8 cellular contexts compared by ENCODE assay signal in the genomic region with DNA sequence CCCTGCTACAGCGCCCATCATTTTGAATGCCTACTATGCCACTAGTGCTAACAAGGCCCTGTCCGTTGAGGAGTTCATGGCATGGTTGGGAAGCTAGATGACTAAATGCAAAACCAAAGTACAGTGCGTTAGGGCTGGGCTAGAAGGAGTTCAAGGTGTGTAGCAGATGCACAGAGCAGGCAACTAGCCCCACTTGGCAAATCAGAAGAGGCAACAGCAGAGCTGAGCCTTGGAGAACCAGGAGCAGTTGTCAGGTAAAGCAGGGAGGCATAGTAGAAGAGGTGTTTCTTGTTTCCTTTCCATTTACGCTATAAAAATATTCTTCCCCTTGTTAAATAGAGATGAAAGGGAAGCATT.
DNase-seq lines count a peak whose midpoint lies in the region; ATAC-seq and TF ChIP-seq lines count a peak whose summit lies in the region.
"Had no signal": no experiment of that assay in that cellular context is flagged by ENCODE, and none has a peak within 500 bp of the region (broad histone marks: within the 10 kb centered on the region; RNA-seq: fewer than 3 reads in every experiment).

No MANE protein-coding gene starts in this region.

- H3K79me2 ChIP-seq in mammary epithelial cell (ENCODE audit: insufficient read depth, low read length) (no peaks in the 10 kb centered on the region), smooth muscle cell (ENCODE audit: low read depth) (no peaks in the 10 kb centered on the region), OCI-LY7 (ENCODE audit: insufficient read depth, low read depth, low read length) (no peaks in the 10 kb centered on the region)

- POLR2A ChIA-PET in OCI-LY7 (lab: Charles Lee), result no interaction called here

- in situ Hi-C loops in mammary epithelial cell (cut with MboI; ENCODE audit: low sequenced_read_pairs in 2 of 2), result no loop called here

- H3K4me2 ChIP-seq in mammary epithelial cell (ENCODE audit: insufficient read depth, low read depth, low read length) (peak overlapping the region; percentile 29), smooth muscle cell (peak overlapping the region; percentile 73), OCI-LY7 (ENCODE audit: low read length) (no peak overlapping the region)

- H3K9me3 ChIP-seq in mammary epithelial cell (replicated peaks; ENCODE audit: insufficient read depth, low read length) (no peaks in the 10 kb centered on the region), smooth muscle cell (replicated peaks; ENCODE audit: low read depth) (no peaks in the 10 kb centered on the region), OCI-LY7 (ENCODE audit: low read length) (no peaks in the 10 kb centered on the region), T-helper 17 cell (ENCODE audit: control insufficient read depth, low read length, poor library complexity, severe bottlenecking) (no peaks in the 10 kb centered on the region)

- H2AFZ ChIP-seq in mammary epithelial cell (ENCODE audit: low read depth, low read length) (no peak overlapping the region), smooth muscle cell (ENCODE audit: low read depth) (no peak overlapping the region), OCI-LY7 (ENCODE audit: low read length) (no peak overlapping the region)

- no peak for TF ChIP-seq CTCF in mammary epithelial cell (conservative IDR thresholded peaks at IDR 0.05 in 1 of 2, IDR thresholded peaks at IDR 0.05 in 1 of 2; ENCODE audit: extremely low read depth in 1 of 2, insufficient read depth in 1 of 2, low read depth in 1 of 2, low read length in 2 of 2)
- TF ChIP-seq CTCF in smooth muscle cell (IDR thresholded peaks at IDR 0.05; ENCODE audit: borderline replicate concordance, insufficient read depth, poor library complexity, severe bottlenecking), result no peak
- no peak for TF ChIP-seq CTCF in OCI-LY7 (conservative IDR thresholded peaks at IDR 0.05; ENCODE audit: low read length)

- no peaks in the 10 kb centered on the region for H4K20me1 ChIP-seq in mammary epithelial cell (ENCODE audit: insufficient read depth, low read length)
- no peaks in the 10 kb centered on the region for H4K20me1 ChIP-seq in smooth muscle cell (ENCODE audit: low read depth)
- H4K20me1 ChIP-seq in OCI-LY7 (ENCODE audit: insufficient read depth, low read length), result no peaks in the 10 kb centered on the region

- H3K27ac Mint-ChIP-seq in T-helper 17 cell, result no peak overlapping the region

- ATAC-seq in GM18867 (IDR thresholded peaks at IDR 0.05; ENCODE audit: unreplicated experiment) (peak; percentile 2), HG02759 (IDR thresholded peaks at IDR 0.05; ENCODE audit: unreplicated experiment) (peak; percentile 2), T-helper 17 cell (no peak)

- intact Hi-C loops in mammary epithelial cell (cut with micrococcal nuclease) (loop anchor here (1.0 kb wide), 1 partner anchor 146 kb away; no protein-coding TSS in a partner anchor), OCI-LY7 (cut with micrococcal nuclease; ENCODE audit: unreplicated experiment) (no loop called here)

- no peak overlapping the region for H3K4me3 ChIP-seq in mammary epithelial cell (replicated peaks in 1 of 3; ENCODE audit: insufficient read depth in 1 of 3, low read depth in 2 of 3, low read length in 3 of 3)
- no peak overlapping the region for H3K4me3 ChIP-seq in smooth muscle cell
- no peak overlapping the region for H3K4me3 ChIP-seq in OCI-LY7 (ENCODE audit: low read depth, low read length, poor library complexity, severe bottlenecking)

- no peak overlapping the region for H3K4me3 Mint-ChIP-seq in T-helper 17 cell

- peak overlapping the region; percentile 90 for H3K27ac ChIP-seq in mammary epithelial cell (ENCODE audit: insufficient read depth, low read depth, low read length)
- H3K27ac ChIP-seq in smooth muscle cell (ENCODE audit: low read depth), result peak overlapping the region; percentile 98
- no peak overlapping the region for H3K27ac ChIP-seq in OCI-LY7 (ENCODE audit: low read depth, low read length, poor library complexity, severe bottlenecking)

- peaks cover 17% of the 10 kb centered on the region for H3F3A ChIP-seq in smooth muscle cell (ENCODE audit: low read depth)

- H3K4me1 ChIP-seq in mammary epithelial cell (ENCODE audit: insufficient read depth, low read length) (peaks cover 23% of the 10 kb centered on the region), smooth muscle cell (ENCODE audit: low read depth) (no peaks in the 10 kb centered on the region), OCI-LY7 (ENCODE audit: insufficient read depth, low read length, poor library complexity, severe bottlenecking) (no peaks in the 10 kb centered on the region)

- CTCF ChIA-PET in mammary epithelial cell (lab: Charles Lee; ENCODE audit: low non-redundant PET) (no interaction called here), OCI-LY7 (lab: Charles Lee; ENCODE audit: unreplicated experiment) (no interaction called here)

- H3K9ac ChIP-seq in mammary epithelial cell (ENCODE audit: insufficient read depth, low read length), result peak overlapping the region; percentile 56
- H3K9ac ChIP-seq in smooth muscle cell (ENCODE audit: low read depth), result peak overlapping the region; percentile 82

- DNase-seq in mammary epithelial cell (no peak), smooth muscle cell (lab: John Stamatoyannopoulos, UW; ENCODE audit: unreplicated experiment) (no peak), OCI-M1 (lab: John Stamatoyannopoulos, UW) (no peak), OCI-LY7 (ENCODE audit: low spot score) (no peak), T-helper 17 cell (no peak)
- DNase-seq: hypothalamus had no signal

- H3K36me3 ChIP-seq in mammary epithelial cell (ENCODE audit: insufficient read depth, low read length) (no peaks in the 10 kb centered on the region), smooth muscle cell (ENCODE audit: low read depth) (no peaks in the 10 kb centered on the region), OCI-LY7 (ENCODE audit: insufficient read depth, low read length) (no peaks in the 10 kb centered on the region)

- peaks cover 25% of the 10 kb centered on the region for H3K27me3 Mint-ChIP-seq in T-helper 17 cell

- no peaks in the 10 kb centered on the region for H3K36me3 Mint-ChIP-seq in T-helper 17 cell (ENCODE audit: low read depth)

- BruUV-seq in mammary epithelial cell (replicated peaks; lab: Mats Ljungman, UMichigan) (no TSS peak), OCI-LY7 (replicated peaks; lab: Mats Ljungman, UMichigan) (no TSS peak)

- H3K27me3 ChIP-seq in mammary epithelial cell (ENCODE audit: insufficient read depth, low read length) (no peaks in the 10 kb centered on the region), smooth muscle cell (ENCODE audit: low read depth) (no peaks in the 10 kb centered on the region)

- 78% methylated on average over 4 of the region's 4 CpGs for WGBS in mammary epithelial cell (ENCODE audit: low coverage, missing lambda C conversion rate)
- WGBS in smooth muscle cell (ENCODE audit: low lambda C conversion rate), result 74% methylated on average over 4 of the region's 4 CpGs

- no peaks in the 10 kb centered on the region for H3K4me1 Mint-ChIP-seq in T-helper 17 cell

- dilution Hi-C loops in mammary epithelial cell (cut with HindIII; ENCODE audit: low sequenced_read_pairs), result no loop called here

- no peaks in the 10 kb centered on the region for H3K9me2 ChIP-seq in OCI-LY7 (ENCODE audit: insufficient read depth, low read length)
